21 cellular contexts compared by ENCODE assay signal in genomic region chr15:100353469-100353868, GRCh38. TPM values are rescaled to one million over a fixed set of nuclear protein-coding genes. Genes with fewer than 3 reads are reported as not detected.
DNase-seq lines count a peak whose midpoint lies in the region; ATAC-seq, FAIRE-seq and TF ChIP-seq lines count a peak whose summit lies in the region.
"Had no signal": no experiment of that assay in that cellular context is flagged by ENCODE, and none has a peak within 500 bp of the region (broad histone marks: within the 10 kb centered on the region; RNA-seq: fewer than 3 reads in every experiment).

No MANE protein-coding gene starts in this region.

- ATAC-seq in HG03565 (IDR thresholded peaks at IDR 0.05; ENCODE audit: unreplicated experiment) (peak; percentile 49), GM12878 (no peak; the same call in 2 of the 3 replicates), left colon (no peak), HG03175 (IDR thresholded peaks at IDR 0.05; ENCODE audit: unreplicated experiment) (no peak)

- H3K9ac ChIP-seq in GM12878 (ENCODE audit: control insufficient read depth, insufficient read depth, low read length), result no peak overlapping the region

- peaks cover 18% of the 10 kb centered on the region for H3K9me3 Mint-ChIP-seq in mesothelial cell of epicardium

- no peaks in the 10 kb centered on the region for H4K20me1 ChIP-seq in GM12878 (ENCODE audit: control insufficient read depth, insufficient read depth)

- H3K4me1 ChIP-seq in GM12878 (ENCODE audit: control insufficient read depth, insufficient read depth, low read length), result no peaks in the 10 kb centered on the region
- H3K4me1 ChIP-seq: Caco-2, Peyer's patch had no signal

- CTCF ChIA-PET in GM12878 (lab: Yijun Ruan, JAX), result no interaction called here

- H3K27me3 Mint-ChIP-seq in mesothelial cell of epicardium (ENCODE audit: low read depth), result peaks cover 34% of the 10 kb centered on the region

- H3K36me3 ChIP-seq in GM12878 (ENCODE audit: control insufficient read depth in 2 of 2, insufficient read depth in 2 of 2, low read length in 1 of 2), result no peaks in the 10 kb centered on the region
- H3K36me3 ChIP-seq: Peyer's patch had no signal

- no peak overlapping the region for H3K27ac ChIP-seq in GM12878 (ENCODE audit: control insufficient read depth, insufficient read depth)
- H3K27ac ChIP-seq: Peyer's patch had no signal

- no TSS peak for BruUV-seq in GM12878 (replicated peaks; lab: Mats Ljungman, UMichigan)

- no peaks in the 10 kb centered on the region for H3K79me2 ChIP-seq in GM12878 (ENCODE audit: control insufficient read depth, insufficient read depth, low read length)

- FAIRE-seq in GM12891 (lab: Jason Lieb, UNC), result no peak
- no peak for FAIRE-seq in GM12878 (lab: Jason Lieb, UNC)
- FAIRE-seq: H1 had no signal

- SMC1A ChIA-PET in GM12878 (lab: Charles Lee; ENCODE audit: uncharacterized antibody, unreplicated experiment), result interaction anchor here (0.7 kb wide), 1 partner anchor 667 kb away, joined by 3 read pairs; no protein-coding TSS in a partner anchor

- no peak for TF ChIP-seq RAD21 in GM12878 (IDR thresholded peaks at IDR 0.05; ENCODE audit: insufficient read depth, low read depth, low read length)

- no peak for TF ChIP-seq EP300 in GM12878 (IDR thresholded peaks at IDR 0.05; ENCODE audit: borderline replicate concordance in 1 of 2, control insufficient read depth in 1 of 2, low read depth in 2 of 2, low read length in 2 of 2)

- DNase-seq in GM12891 (ENCODE audit: insufficient read length, low spot score) (no peak), NOMO-1 (lab: John Stamatoyannopoulos, UW; ENCODE audit: unreplicated experiment in 2 of 2) (peak; percentile 75 to 91), GM12878 (ENCODE audit: low read depth, low spot score) (no peak), mesothelial cell of epicardium (ENCODE audit: low spot score in 2 of 2, unreplicated experiment in 2 of 2) (no peak), left colon (no peak)
- no peak for DNase-seq in activated T-cell treated with anti-CD3 and anti-CD28 coated beads, Interleukin-2, amount 50 U/mL, for 48 hours
- DNase-seq: ACHN; Caco-2; CD4-positive, CD25-positive, alpha-beta regulatory T cell; KBM-7; NCI-H1105; NCI-H1694 treated with DMSO at 0.1 percent for 48 hours; NCI-H2107; NCI-H2227 treated with DMSO at 0.1 percent for 48 hours; NCI-H524; Peyer's patch; Right ventricle myocardium superior; T-helper 2 cell had no signal

- in situ Hi-C loops in GM12878 (cut with MboI), result no loop called here

- no peaks in the 10 kb centered on the region for H3K36me3 Mint-ChIP-seq in mesothelial cell of epicardium
- H3K36me3 Mint-ChIP-seq: CD4-positive, CD25-positive, alpha-beta regulatory T cell had no signal

- no peak for TF ChIP-seq CTCF in GM12878 (IDR thresholded peaks at IDR 0.05 in 2 of 3, conservative IDR thresholded peaks at IDR 0.05 in 1 of 3; ENCODE audit: control insufficient read depth in 2 of 3, extremely low read depth in 1 of 3, insufficient read depth in 1 of 3, low read depth in 3 of 3, low read length in 3 of 3)
- no peak for TF ChIP-seq CTCF in mesothelial cell of epicardium (IDR thresholded peaks at IDR 0.05; ENCODE audit: unreplicated experiment)

- no peak overlapping the region for H2AFZ ChIP-seq in GM12878 (ENCODE audit: control insufficient read depth, low read depth, low read length)

- RAD21 ChIA-PET in GM12878 (lab: Charles Lee; ENCODE audit: unreplicated experiment), result no interaction called here

- intact Hi-C loops in GM12878 (cut with micrococcal nuclease; ENCODE audit: unreplicated experiment) (loop anchor here (10.0 kb wide), 1 partner anchor 221 kb away; no protein-coding TSS in a partner anchor), left colon (cut with DNase I, micrococcal nuclease) (loop anchor here in 1 of 2 donors (10.0 kb wide), 1 partner anchor 419 kb away; no protein-coding TSS in a partner anchor)

- H3K4me3 ChIP-seq in GM12878, result no peak overlapping the region
- H3K4me3 ChIP-seq: Peyer's patch had no signal

- no peak overlapping the region for H3K4me3 Mint-ChIP-seq in mesothelial cell of epicardium
- H3K4me3 Mint-ChIP-seq: CD4-positive, CD25-positive, alpha-beta regulatory T cell had no signal

- WGBS in GM12878 (ENCODE audit: insufficient coverage, insufficient replicate concordance, low lambda C conversion rate, missing lambda C conversion rate), result 0% methylated on average over 3 of the region's 3 CpGs

- no peaks in the 10 kb centered on the region; the same call in 2 of the 3 replicates for H3K9me3 ChIP-seq in GM12878 (replicated peaks; ENCODE audit: control insufficient read depth, insufficient read depth, low read length)
- H3K9me3 ChIP-seq: Caco-2, Peyer's patch had no signal

- H3K27ac Mint-ChIP-seq in mesothelial cell of epicardium, result no peak overlapping the region
- H3K27ac Mint-ChIP-seq: CD4-positive, CD25-positive, alpha-beta regulatory T cell had no signal

- POLR2A ChIA-PET in GM12878 (lab: Charles Lee), result no interaction called here

- H3K4me1 Mint-ChIP-seq in mesothelial cell of epicardium, result peaks cover 7% of the 10 kb centered on the region

- no peak for TF ChIP-seq POLR2A in GM12891 (IDR thresholded peaks at IDR 0.05; ENCODE audit: low read depth, low read length)
- no peak for TF ChIP-seq POLR2A in GM12878 (IDR thresholded peaks at IDR 0.05; ENCODE audit: low read depth, low read length)

- no peaks in the 10 kb centered on the region for H3K27me3 ChIP-seq in GM12878 (replicated peaks in 1 of 2; ENCODE audit: control insufficient read depth in 2 of 2, insufficient read depth in 2 of 2, low read length in 1 of 2)
- H3K27me3 ChIP-seq: Peyer's patch had no signal

- no peak overlapping the region for H3K4me2 ChIP-seq in GM12878 (ENCODE audit: control insufficient read depth, insufficient read depth)

TF ChIP-seq in GM12891, 5 proteins besides CTCF, POLR2A, EP300 and RAD21:
- TF ChIP-seq POLR2AphosphoS5 (IDR thresholded peaks at IDR 0.05; ENCODE audit: low read depth, low read length), result no peak
- TF ChIP-seq SPI1 (IDR thresholded peaks at IDR 0.05; ENCODE audit: low read depth, low read length), result peak; percentile 21; the same call in 1 of the 2 replicates

TF ChIP-seq in GM12878, 131 proteins besides CTCF, POLR2A, EP300 and RAD21:
- TF ChIP-seq RUNX3 (IDR thresholded peaks at IDR 0.05; ENCODE audit: low read length), result peak; percentile 33; the same call in 1 of the 2 replicates
- no peak for TF ChIP-seq MYC (IDR thresholded peaks at IDR 0.05; ENCODE audit: insufficient read depth, insufficient read length, insufficient replicate concordance, low read length, severe bottlenecking)
- peak; percentile 45; the same call in 1 of the 2 replicates for TF ChIP-seq SPI1 (IDR thresholded peaks at IDR 0.05; ENCODE audit: borderline replicate concordance, insufficient read depth, low read depth, low read length)

RNA-seq across cellular contexts. Expression of gene ADAMTS17, which starts 11.7 kb away (rescaled TPM):
- 0.23 TPM for polyA plus RNA-seq in GM12891 (2012; ENCODE audit: low read depth, missing spikeins)
- not detected in 2 replicates for total RNA-seq in GM12878 (2013; cell fraction: nucleolus; rRNA removed)
- total RNA-seq in GM12878 (2014; rRNA removed) (under 0.01 and 0.06 TPM in 2 replicates), GM12878 (2014; rRNA removed; fragmentation: Illumina TruSeq; extraction: Trizol) (0.09 TPM in 1 of 2 replicates, not detected in the other), GM12878 (2021) (0.15 TPM in 1 of 2 replicates, not detected in the other), mesothelial cell of epicardium (39.4 to 42.1 TPM (median 40.2 TPM) in 3 replicates), left colon (1 to 10 TPM; 5.9 to 7.4 TPM)
- 0.10 TPM for polyA plus RNA-seq in GM12878 (2011; ENCODE audit: low read depth)
- polyA plus RNA-seq in GM12878 (2011; rRNA removed) (0.22 and 0.50 TPM in 2 replicates), GM12878 (2014; fragmentation: Illumina TruSeq; extraction: Trizol) (0.06 and 0.10 TPM in 2 replicates), GM12878 (2014; fragmentation: Nextera tagmentation; extraction: Ambion mirVana) (not detected), GM12878 (2014; rRNA removed) (0.04 and 0.08 TPM in 2 replicates), GM12878 (2016; fragmentation: Nextera tagmentation; extraction: Ambion mirVana) (not detected)
- polyA plus RNA-seq in GM12878 (2011; cell fraction: cytosol; rRNA removed), result 0.28 TPM in 2 replicates
- 1.3 and 1.4 TPM in 2 replicates for polyA plus RNA-seq in GM12878 (2011; cell fraction: nucleus; rRNA removed)
- 0.18 and 0.22 TPM in 2 replicates for polyA plus RNA-seq in GM12878 (2012)
- polyA minus RNA-seq in GM12878 (2011; rRNA and poly(A)+ RNA removed), result 1.7 and 2.2 TPM in 2 replicates
- polyA minus RNA-seq in GM12878 (2011; cell fraction: cytosol; rRNA and poly(A)+ RNA removed), result not detected in 2 replicates
- 2.5 and 3.2 TPM in 2 replicates for polyA minus RNA-seq in GM12878 (2011; cell fraction: nucleus; rRNA and poly(A)+ RNA removed)

Comparison
In these comparisons a context has a peak if more than half of its experiments do, and no peak if none do; other contexts are left out.
1. DNase-seq: peak in NOMO-1 (2 of 2); none in GM12891 (single experiment), GM12878 (single experiment), activated T-cell treated with anti-CD3 and anti-CD28 coated beads, Interleukin-2, amount 50 U/mL, for 48 hours (0 of 2), mesothelial cell of epicardium (0 of 2) and left colon (0 of 2).
2. RNA of gene ADAMTS17, which starts 11.7 kb away (total RNA-seq): 39.4 to 42.1 TPM in mesothelial cell of epicardium and 5.9 to 7.4 TPM in left colon; under 0.01 to 0.15 TPM in GM12878; every median in the first group is over 4 times any median in the second.